9 cellular contexts compared by ENCODE assay signal in the genomic region with DNA sequence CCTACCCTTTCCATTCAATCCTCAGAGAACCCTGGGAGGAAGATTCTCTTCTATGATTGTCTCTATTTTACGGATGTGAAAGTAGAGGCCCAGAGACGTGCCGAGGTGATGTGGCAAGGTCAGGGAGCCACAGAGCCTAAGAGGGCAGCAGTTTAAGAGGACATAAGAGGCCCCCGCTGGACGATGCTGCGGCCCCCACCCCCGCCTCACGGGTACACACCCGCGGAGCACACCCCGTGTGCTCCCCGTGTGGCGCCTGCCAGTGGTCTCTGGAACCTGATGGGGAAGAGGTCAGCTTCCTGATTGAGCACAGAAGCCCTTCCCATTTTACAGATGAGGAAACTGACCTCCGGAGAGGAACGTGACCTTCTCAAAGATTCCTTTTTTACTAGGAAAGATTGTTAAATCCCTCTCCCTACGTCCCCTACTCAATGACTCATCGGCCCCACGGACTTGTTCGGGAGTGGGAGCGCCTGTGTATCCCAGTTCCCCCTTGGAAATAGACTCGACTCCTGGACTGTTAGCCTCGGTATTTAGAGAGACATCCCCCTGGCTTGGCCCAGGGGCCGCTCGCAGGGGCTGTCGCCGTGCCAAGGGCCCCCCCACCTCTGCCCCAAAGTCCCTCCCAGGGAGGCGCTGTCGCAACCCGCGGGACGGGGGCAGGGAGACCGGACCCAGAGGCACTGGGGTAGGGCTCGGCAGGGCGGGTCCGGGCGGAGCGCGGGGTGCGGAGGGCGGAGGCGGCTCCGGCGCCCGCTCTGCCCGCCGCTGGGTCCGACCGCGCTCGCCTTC. TPM values are rescaled to one million over a fixed set of nuclear protein-coding genes. Genes with fewer than 3 reads are reported as not detected.
DNase-seq lines count a peak whose midpoint lies in the region; ATAC-seq and TF ChIP-seq lines count a peak whose summit lies in the region.
"Had no signal": no experiment of that assay in that cellular context is flagged by ENCODE, and none has a peak within 500 bp of the region (broad histone marks: within the 10 kb centered on the region; RNA-seq: fewer than 3 reads in every experiment).

A gene with protein sequence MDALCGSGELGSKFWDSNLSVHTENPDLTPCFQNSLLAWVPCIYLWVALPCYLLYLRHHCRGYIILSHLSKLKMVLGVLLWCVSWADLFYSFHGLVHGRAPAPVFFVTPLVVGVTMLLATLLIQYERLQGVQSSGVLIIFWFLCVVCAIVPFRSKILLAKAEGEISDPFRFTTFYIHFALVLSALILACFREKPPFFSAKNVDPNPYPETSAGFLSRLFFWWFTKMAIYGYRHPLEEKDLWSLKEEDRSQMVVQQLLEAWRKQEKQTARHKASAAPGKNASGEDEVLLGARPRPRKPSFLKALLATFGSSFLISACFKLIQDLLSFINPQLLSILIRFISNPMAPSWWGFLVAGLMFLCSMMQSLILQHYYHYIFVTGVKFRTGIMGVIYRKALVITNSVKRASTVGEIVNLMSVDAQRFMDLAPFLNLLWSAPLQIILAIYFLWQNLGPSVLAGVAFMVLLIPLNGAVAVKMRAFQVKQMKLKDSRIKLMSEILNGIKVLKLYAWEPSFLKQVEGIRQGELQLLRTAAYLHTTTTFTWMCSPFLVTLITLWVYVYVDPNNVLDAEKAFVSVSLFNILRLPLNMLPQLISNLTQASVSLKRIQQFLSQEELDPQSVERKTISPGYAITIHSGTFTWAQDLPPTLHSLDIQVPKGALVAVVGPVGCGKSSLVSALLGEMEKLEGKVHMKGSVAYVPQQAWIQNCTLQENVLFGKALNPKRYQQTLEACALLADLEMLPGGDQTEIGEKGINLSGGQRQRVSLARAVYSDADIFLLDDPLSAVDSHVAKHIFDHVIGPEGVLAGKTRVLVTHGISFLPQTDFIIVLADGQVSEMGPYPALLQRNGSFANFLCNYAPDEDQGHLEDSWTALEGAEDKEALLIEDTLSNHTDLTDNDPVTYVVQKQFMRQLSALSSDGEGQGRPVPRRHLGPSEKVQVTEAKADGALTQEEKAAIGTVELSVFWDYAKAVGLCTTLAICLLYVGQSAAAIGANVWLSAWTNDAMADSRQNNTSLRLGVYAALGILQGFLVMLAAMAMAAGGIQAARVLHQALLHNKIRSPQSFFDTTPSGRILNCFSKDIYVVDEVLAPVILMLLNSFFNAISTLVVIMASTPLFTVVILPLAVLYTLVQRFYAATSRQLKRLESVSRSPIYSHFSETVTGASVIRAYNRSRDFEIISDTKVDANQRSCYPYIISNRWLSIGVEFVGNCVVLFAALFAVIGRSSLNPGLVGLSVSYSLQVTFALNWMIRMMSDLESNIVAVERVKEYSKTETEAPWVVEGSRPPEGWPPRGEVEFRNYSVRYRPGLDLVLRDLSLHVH (N-terminal part only) (plus strand): TSS at position 759 of the 792 bp plus-strand sequence. CDS start 56 bp downstream, outside the sequence.

- no peak for TF ChIP-seq CTCF in fibroblast of pulmonary artery (IDR thresholded peaks at IDR 0.05; ENCODE audit: low read length, missing control alignments)
- no peak for TF ChIP-seq CTCF in omental fat pad (IDR thresholded peaks at IDR 0.05)

- DNase-seq in GM04504 (ENCODE audit: low read depth) (peak; percentile 23), RPMI8226 (peak; percentile 43), fibroblast of pulmonary artery (ENCODE audit: low read depth) (peak; percentile 38), omental fat pad (ENCODE audit: low spot score) (no peak)
- no peak for DNase-seq in activated T-cell treated with anti-CD3 and anti-CD28 coated beads, Interleukin-2, amount 50 U/mL, for 48 hours
- DNase-seq: natural killer cell had no signal

- ATAC-seq in omental fat pad (ENCODE audit: low FRiP score) (peak; percentile 35), HG03159 (IDR thresholded peaks at IDR 0.05; ENCODE audit: unreplicated experiment) (no peak), HG03025 (IDR thresholded peaks at IDR 0.05; ENCODE audit: low FRiP score, unreplicated experiment) (no peak), HG02571 (IDR thresholded peaks at IDR 0.05; ENCODE audit: unreplicated experiment) (no peak)

- peak within 1 kb of the TSS; percentile 52 for H3K4me3 ChIP-seq in fibroblast of pulmonary artery (replicated peaks; ENCODE audit: low read depth, low read length)

RNA-seq across cellular contexts. Expression of the gene that starts here (rescaled TPM):
- 10 to 100 TPM in 2 of 4 donors, 1 to 10 TPM in 2; 2.8 to 19.9 (median 11.1) TPM for total RNA-seq in omental fat pad

Comparison
In these comparisons a context has a peak if more than half of its experiments do, and no peak if none do; other contexts are left out.
1. DNase-seq: peak in GM04504 (single experiment), RPMI8226 (single experiment) and fibroblast of pulmonary artery (single experiment); none in omental fat pad (single experiment) and activated T-cell treated with anti-CD3 and anti-CD28 coated beads, Interleukin-2, amount 50 U/mL, for 48 hours (0 of 2).